ENCODE assay signal across 25 cellular contexts in genomic region chr10:129730993-129731325, GRCh38.
"Had no signal": no experiment of that assay in that cellular context is flagged by ENCODE, and none has a peak within 500 bp of the region (broad histone marks: within the 10 kb centered on the region; RNA-seq: fewer than 3 reads in every experiment).

No MANE protein-coding gene starts in this region.

- H3K9ac ChIP-seq: parathyroid adenoma had no signal

- H3K27ac ChIP-seq: heart left ventricle, left ventricle myocardium inferior, lower lobe of right lung, parathyroid adenoma, psoas muscle, right lobe of liver, stomach, thoracic aorta, transverse colon had no signal

- H2AFZ ChIP-seq: parathyroid adenoma had no signal

- H3K79me2 ChIP-seq: parathyroid adenoma had no signal

- DNase-seq: effector memory CD4-positive, alpha-beta T cell; foreskin melanocyte; hippocampal formation; left cardiac atrium; left ventricle myocardium inferior; lower lobe of right lung; midbrain; naive B cell; occipital lobe; psoas muscle; retina; stimulated activated CD4-positive, alpha-beta T cell treated with anti-CD3 and anti-CD28 coated beads, Interleukin-15, amount 100 ng/mL, for 24 hours; stimulated activated CD4-positive, alpha-beta T cell treated with anti-CD3 and anti-CD28 coated beads, Interleukin-2, amount 100 ng/mL, for 24 hours; stimulated activated CD4-positive, alpha-beta T cell treated with anti-CD3 and anti-CD28 coated beads, Interleukin-4, amount 100 ng/mL, for 4 hours; stimulated activated naive CD4-positive, alpha-beta T cell; stomach; substantia nigra; transverse colon had no signal

- H3K27ac Mint-ChIP-seq: memory B cell, naive B cell, nephron had no signal

- H3K4me3 Mint-ChIP-seq: central memory CD8-positive, alpha-beta T cell; memory B cell; naive B cell; nephron had no signal

- H3K9me3 ChIP-seq: psoas muscle, right lobe of liver, thoracic aorta, transverse colon had no signal

- H3K27me3 ChIP-seq: heart left ventricle, right lobe of liver, stomach, transverse colon had no signal

- H3K36me3 ChIP-seq: lower lobe of right lung, right lobe of liver, thoracic aorta, transverse colon had no signal

- ATAC-seq: heart left ventricle, left cardiac atrium, lower lobe of right lung, psoas muscle, right lobe of liver had no signal

- H3K9me3 Mint-ChIP-seq: central memory CD8-positive, alpha-beta T cell had no signal

- H3K27me3 Mint-ChIP-seq: central memory CD8-positive, alpha-beta T cell; memory B cell; naive B cell had no signal

- H3K4me3 ChIP-seq: heart left ventricle, left ventricle myocardium inferior, lower lobe of right lung, psoas muscle, right lobe of liver, stomach, thoracic aorta, transverse colon had no signal

- H3K4me1 Mint-ChIP-seq: central memory CD8-positive, alpha-beta T cell; naive B cell; nephron had no signal

- H3K4me1 ChIP-seq: heart left ventricle, left ventricle myocardium inferior, lower lobe of right lung, parathyroid adenoma, psoas muscle, stomach, transverse colon had no signal
